In genomic region chr3:5330152-5330810, GRCh38 we compare ENCODE assay signal across 1 cellular context.
A peak's percentile ranks its signal among the peaks of the same experiment; 100 is the strongest.
TF ChIP-seq lines count a peak whose summit lies in the region.

No MANE protein-coding gene starts in this region.

TF ChIP-seq in K562, 482 proteins besides CTCF, POLR2A, EP300 and RAD21 (continued from another document):
- peak; percentile 57; the same call in 1 of the 2 replicates for TF ChIP-seq JUND (IDR thresholded peaks at IDR 0.05; ENCODE audit: borderline replicate concordance, low read depth, low read length)
- peak; percentile 61; the same call in 1 of the 3 replicates for TF ChIP-seq JUND (tag; IDR thresholded peaks at IDR 0.05; ENCODE audit: borderline replicate concordance, low read depth, low read length)
- peak; percentile 44; the same call in 1 of the 2 replicates for TF ChIP-seq JUN (IDR thresholded peaks at IDR 0.05; ENCODE audit: borderline replicate concordance, low read depth, low read length)
- TF ChIP-seq JUN (CRISPR knock-in tag; IDR thresholded peaks at IDR 0.05; ENCODE audit: borderline replicate concordance) = no peak
- TF ChIP-seq CREB3L1 (IDR thresholded peaks at IDR 0.05; ENCODE audit: borderline replicate concordance, low read depth) = no peak
- TF ChIP-seq ATF3 (IDR thresholded peaks at IDR 0.05) = peak; percentile 76
- TF ChIP-seq ATF3 (CRISPR knock-in tag; conservative IDR thresholded peaks at IDR 0.05) = no peak
- TF ChIP-seq ZNF76 (CRISPR knock-in tag; IDR thresholded peaks at IDR 0.05; ENCODE audit: borderline replicate concordance) = no peak
- TF ChIP-seq FOSL1 (tag; conservative IDR thresholded peaks at IDR 0.05) = peak; percentile 66
